1 cellular context compared by ENCODE assay signal in the genomic region with DNA sequence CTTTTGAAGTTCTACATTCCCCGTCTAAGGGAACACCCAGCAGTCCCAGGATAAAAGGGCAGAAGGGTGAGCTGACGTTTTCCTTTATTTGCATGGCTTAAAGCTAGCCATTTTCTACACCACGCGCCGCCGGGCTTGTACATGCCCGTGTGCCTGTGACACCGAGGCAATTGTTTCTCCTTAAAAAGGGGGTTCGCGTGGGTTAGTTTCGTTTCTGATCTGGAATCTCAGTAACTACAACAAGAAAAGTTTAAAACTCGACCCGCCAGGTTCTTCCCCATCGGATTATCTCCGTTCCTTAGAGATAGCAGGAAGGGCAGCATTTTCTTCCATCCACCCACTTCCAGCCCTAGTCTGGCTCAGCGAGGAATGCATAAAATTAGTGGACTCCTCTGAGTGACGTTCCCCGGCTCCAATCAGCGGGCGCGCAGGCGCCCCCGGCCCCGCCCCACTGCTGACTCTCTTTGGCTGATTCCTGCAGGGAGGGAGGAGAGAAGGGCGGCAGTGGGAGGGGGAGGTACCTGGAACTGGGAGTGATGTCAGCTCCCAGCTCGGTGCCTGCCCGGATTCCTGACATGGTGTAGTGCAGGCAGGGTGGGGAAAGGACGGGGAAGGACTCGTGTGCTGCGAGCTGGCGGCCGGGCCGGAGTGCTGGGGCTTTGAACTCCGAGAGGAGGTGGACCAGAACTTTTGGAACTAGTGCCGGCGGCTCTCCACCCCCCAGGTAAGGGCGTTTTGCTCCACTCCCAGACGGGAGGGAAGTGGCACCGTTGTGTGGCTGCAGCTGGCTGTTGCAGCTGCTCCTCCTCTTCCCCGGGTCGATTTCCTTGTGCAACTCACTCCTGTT.
A peak's percentile ranks its signal among the peaks of the same experiment; 100 is the strongest.
TF ChIP-seq lines count a peak whose summit lies in the region.

A gene (plus strand): TSS at position 565 of the 847 bp plus-strand sequence. CDS start 109,191 bp downstream, outside the sequence.

TF ChIP-seq in GM12878, 131 proteins besides CTCF, POLR2A, EP300 and RAD21 (continued from another document and continues in another):
- TF ChIP-seq, protein P1, sequence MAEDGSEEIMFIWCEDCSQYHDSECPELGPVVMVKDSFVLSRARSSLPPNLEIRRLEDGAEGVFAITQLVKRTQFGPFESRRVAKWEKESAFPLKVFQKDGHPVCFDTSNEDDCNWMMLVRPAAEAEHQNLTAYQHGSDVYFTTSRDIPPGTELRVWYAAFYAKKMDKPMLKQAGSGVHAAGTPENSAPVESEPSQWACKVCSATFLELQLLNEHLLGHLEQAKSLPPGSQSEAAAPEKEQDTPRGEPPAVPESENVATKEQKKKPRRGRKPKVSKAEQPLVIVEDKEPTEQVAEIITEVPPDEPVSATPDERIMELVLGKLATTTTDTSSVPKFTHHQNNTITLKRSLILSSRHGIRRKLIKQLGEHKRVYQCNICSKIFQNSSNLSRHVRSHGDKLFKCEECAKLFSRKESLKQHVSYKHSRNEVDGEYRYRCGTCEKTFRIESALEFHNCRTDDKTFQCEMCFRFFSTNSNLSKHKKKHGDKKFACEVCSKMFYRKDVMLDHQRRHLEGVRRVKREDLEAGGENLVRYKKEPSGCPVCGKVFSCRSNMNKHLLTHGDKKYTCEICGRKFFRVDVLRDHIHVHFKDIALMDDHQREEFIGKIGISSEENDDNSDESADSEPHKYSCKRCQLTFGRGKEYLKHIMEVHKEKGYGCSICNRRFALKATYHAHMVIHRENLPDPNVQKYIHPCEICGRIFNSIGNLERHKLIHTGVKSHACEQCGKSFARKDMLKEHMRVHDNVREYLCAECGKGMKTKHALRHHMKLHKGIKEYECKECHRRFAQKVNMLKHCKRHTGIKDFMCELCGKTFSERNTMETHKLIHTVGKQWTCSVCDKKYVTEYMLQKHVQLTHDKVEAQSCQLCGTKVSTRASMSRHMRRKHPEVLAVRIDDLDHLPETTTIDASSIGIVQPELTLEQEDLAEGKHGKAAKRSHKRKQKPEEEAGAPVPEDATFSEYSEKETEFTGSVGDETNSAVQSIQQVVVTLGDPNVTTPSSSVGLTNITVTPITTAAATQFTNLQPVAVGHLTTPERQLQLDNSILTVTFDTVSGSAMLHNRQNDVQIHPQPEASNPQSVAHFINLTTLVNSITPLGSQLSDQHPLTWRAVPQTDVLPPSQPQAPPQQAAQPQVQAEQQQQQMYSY (CRISPR knock-in tag; IDR thresholded peaks at IDR 0.05), result no peak
- TF ChIP-seq ZSCAN29 (IDR thresholded peaks at IDR 0.05) (no peak), DPF2 (IDR thresholded peaks at IDR 0.05) (peak; percentile 94), BMI1 (IDR thresholded peaks at IDR 0.05; ENCODE audit: borderline replicate concordance) (no peak), ZNF24 (IDR thresholded peaks at IDR 0.05) (no peak), MXI1 (IDR thresholded peaks at IDR 0.05; ENCODE audit: low read depth, low read length) (peak; percentile 62; the same call in 1 of the 2 replicates), STAT3 (IDR thresholded peaks at IDR 0.05; ENCODE audit: low read depth, low read length) (no peak), MEF2A (IDR thresholded peaks at IDR 0.05; ENCODE audit: insufficient read depth, low read depth, low read length) (0 out of 2 replicates have a peak, but pooled peaks have one; percentile 23), SMC3 (IDR thresholded peaks at IDR 0.05; ENCODE audit: borderline replicate concordance, low read length) (peak; percentile 17; the same call in 1 of the 2 replicates), SMAD5 (IDR thresholded peaks at IDR 0.05; ENCODE audit: low read depth) (no peak), SIX5 (IDR thresholded peaks at IDR 0.05; ENCODE audit: low read depth, low read length, severe bottlenecking) (no peak), CHD4 (IDR thresholded peaks at IDR 0.05) (no peak), STAT1 (conservative IDR thresholded peaks at IDR 0.05) (no peak), GATAD2B (conservative IDR thresholded peaks at IDR 0.05; ENCODE audit: low read depth) (peak; percentile 67; the same call in 1 of the 2 replicates), EZH2 (IDR thresholded peaks at IDR 0.05; ENCODE audit: borderline replicate concordance, control insufficient read depth, low read depth, low read length) (no peak), HDGF (IDR thresholded peaks at IDR 0.05) (no peak), BRCA1 (IDR thresholded peaks at IDR 0.05; ENCODE audit: low read depth, low read length) (no peak), RUNX3 (IDR thresholded peaks at IDR 0.05; ENCODE audit: low read length) (no peak), SREBF2 (IDR thresholded peaks at IDR 0.05; ENCODE audit: low read length) (no peak), CREB1 (IDR thresholded peaks at IDR 0.05; ENCODE audit: low read depth) (peak; percentile 69), TCF7 (IDR thresholded peaks at IDR 0.05; ENCODE audit: borderline replicate concordance) (no peak), NFXL1 (IDR thresholded peaks at IDR 0.05; ENCODE audit: borderline replicate concordance) (no peak), HCFC1 (IDR thresholded peaks at IDR 0.05; ENCODE audit: low read length) (no peak), YBX1 (IDR thresholded peaks at IDR 0.05) (no peak), MYC (IDR thresholded peaks at IDR 0.05; ENCODE audit: insufficient read depth, insufficient read length, insufficient replicate concordance, low read length, severe bottlenecking) (no peak), CHD2 (IDR thresholded peaks at IDR 0.05; ENCODE audit: borderline replicate concordance, low read depth, low read length) (peak; percentile 67; the same call in 1 of the 2 replicates), ASH2L (IDR thresholded peaks at IDR 0.05; ENCODE audit: borderline replicate concordance, low read depth) (peak; percentile 90; the same call in 1 of the 2 replicates)
- TF ChIP-seq, protein P2, sequence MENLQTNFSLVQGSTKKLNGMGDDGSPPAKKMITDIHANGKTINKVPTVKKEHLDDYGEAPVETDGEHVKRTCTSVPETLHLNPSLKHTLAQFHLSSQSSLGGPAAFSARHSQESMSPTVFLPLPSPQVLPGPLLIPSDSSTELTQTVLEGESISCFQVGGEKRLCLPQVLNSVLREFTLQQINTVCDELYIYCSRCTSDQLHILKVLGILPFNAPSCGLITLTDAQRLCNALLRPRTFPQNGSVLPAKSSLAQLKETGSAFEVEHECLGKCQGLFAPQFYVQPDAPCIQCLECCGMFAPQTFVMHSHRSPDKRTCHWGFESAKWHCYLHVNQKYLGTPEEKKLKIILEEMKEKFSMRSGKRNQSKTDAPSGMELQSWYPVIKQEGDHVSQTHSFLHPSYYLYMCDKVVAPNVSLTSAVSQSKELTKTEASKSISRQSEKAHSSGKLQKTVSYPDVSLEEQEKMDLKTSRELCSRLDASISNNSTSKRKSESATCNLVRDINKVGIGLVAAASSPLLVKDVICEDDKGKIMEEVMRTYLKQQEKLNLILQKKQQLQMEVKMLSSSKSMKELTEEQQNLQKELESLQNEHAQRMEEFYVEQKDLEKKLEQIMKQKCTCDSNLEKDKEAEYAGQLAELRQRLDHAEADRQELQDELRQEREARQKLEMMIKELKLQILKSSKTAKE (IDR thresholded peaks at IDR 0.05; ENCODE audit: low read depth, poor library complexity, severe bottlenecking), result peak; percentile 18
- TF ChIP-seq, protein P3, sequence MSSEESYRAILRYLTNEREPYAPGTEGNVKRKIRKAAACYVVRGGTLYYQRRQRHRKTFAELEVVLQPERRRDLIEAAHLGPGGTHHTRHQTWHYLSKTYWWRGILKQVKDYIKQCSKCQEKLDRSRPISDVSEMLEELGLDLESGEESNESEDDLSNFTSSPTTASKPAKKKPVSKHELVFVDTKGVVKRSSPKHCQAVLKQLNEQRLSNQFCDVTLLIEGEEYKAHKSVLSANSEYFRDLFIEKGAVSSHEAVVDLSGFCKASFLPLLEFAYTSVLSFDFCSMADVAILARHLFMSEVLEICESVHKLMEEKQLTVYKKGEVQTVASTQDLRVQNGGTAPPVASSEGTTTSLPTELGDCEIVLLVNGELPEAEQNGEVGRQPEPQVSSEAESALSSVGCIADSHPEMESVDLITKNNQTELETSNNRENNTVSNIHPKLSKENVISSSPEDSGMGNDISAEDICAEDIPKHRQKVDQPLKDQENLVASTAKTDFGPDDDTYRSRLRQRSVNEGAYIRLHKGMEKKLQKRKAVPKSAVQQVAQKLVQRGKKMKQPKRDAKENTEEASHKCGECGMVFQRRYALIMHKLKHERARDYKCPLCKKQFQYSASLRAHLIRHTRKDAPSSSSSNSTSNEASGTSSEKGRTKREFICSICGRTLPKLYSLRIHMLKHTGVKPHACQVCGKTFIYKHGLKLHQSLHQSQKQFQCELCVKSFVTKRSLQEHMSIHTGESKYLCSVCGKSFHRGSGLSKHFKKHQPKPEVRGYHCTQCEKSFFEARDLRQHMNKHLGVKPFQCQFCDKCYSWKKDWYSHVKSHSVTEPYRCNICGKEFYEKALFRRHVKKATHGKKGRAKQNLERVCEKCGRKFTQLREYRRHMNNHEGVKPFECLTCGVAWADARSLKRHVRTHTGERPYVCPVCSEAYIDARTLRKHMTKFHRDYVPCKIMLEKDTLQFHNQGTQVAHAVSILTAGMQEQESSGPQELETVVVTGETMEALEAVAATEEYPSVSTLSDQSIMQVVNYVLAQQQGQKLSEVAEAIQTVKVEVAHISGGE (CRISPR knock-in tag; IDR thresholded peaks at IDR 0.05), result no peak
- TF ChIP-seq, protein P4, sequence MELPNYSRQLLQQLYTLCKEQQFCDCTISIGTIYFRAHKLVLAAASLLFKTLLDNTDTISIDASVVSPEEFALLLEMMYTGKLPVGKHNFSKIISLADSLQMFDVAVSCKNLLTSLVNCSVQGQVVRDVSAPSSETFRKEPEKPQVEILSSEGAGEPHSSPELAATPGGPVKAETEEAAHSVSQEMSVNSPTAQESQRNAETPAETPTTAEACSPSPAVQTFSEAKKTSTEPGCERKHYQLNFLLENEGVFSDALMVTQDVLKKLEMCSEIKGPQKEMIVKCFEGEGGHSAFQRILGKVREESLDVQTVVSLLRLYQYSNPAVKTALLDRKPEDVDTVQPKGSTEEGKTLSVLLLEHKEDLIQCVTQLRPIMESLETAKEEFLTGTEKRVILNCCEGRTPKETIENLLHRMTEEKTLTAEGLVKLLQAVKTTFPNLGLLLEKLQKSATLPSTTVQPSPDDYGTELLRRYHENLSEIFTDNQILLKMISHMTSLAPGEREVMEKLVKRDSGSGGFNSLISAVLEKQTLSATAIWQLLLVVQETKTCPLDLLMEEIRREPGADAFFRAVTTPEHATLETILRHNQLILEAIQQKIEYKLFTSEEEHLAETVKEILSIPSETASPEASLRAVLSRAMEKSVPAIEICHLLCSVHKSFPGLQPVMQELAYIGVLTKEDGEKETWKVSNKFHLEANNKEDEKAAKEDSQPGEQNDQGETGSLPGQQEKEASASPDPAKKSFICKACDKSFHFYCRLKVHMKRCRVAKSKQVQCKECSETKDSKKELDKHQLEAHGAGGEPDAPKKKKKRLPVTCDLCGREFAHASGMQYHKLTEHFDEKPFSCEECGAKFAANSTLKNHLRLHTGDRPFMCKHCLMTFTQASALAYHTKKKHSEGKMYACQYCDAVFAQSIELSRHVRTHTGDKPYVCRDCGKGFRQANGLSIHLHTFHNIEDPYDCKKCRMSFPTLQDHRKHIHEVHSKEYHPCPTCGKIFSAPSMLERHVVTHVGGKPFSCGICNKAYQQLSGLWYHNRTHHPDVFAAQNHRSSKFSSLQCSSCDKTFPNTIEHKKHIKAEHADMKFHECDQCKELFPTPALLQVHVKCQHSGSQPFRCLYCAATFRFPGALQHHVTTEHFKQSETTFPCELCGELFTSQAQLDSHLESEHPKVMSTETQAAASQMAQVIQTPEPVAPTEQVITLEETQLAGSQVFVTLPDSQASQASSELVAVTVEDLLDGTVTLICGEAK (IDR thresholded peaks at IDR 0.05; ENCODE audit: borderline replicate concordance), result no peak
- TF ChIP-seq, protein P5, sequence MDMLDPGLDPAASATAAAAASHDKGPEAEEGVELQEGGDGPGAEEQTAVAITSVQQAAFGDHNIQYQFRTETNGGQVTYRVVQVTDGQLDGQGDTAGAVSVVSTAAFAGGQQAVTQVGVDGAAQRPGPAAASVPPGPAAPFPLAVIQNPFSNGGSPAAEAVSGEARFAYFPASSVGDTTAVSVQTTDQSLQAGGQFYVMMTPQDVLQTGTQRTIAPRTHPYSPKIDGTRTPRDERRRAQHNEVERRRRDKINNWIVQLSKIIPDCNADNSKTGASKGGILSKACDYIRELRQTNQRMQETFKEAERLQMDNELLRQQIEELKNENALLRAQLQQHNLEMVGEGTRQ (IDR thresholded peaks at IDR 0.05; ENCODE audit: borderline replicate concordance, low read depth, low read length), result no peak
- TF ChIP-seq, protein P6, sequence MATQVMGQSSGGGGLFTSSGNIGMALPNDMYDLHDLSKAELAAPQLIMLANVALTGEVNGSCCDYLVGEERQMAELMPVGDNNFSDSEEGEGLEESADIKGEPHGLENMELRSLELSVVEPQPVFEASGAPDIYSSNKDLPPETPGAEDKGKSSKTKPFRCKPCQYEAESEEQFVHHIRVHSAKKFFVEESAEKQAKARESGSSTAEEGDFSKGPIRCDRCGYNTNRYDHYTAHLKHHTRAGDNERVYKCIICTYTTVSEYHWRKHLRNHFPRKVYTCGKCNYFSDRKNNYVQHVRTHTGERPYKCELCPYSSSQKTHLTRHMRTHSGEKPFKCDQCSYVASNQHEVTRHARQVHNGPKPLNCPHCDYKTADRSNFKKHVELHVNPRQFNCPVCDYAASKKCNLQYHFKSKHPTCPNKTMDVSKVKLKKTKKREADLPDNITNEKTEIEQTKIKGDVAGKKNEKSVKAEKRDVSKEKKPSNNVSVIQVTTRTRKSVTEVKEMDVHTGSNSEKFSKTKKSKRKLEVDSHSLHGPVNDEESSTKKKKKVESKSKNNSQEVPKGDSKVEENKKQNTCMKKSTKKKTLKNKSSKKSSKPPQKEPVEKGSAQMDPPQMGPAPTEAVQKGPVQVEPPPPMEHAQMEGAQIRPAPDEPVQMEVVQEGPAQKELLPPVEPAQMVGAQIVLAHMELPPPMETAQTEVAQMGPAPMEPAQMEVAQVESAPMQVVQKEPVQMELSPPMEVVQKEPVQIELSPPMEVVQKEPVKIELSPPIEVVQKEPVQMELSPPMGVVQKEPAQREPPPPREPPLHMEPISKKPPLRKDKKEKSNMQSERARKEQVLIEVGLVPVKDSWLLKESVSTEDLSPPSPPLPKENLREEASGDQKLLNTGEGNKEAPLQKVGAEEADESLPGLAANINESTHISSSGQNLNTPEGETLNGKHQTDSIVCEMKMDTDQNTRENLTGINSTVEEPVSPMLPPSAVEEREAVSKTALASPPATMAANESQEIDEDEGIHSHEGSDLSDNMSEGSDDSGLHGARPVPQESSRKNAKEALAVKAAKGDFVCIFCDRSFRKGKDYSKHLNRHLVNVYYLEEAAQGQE (IDR thresholded peaks at IDR 0.05; ENCODE audit: low read depth, low read length), result no peak
- TF ChIP-seq, protein P7, sequence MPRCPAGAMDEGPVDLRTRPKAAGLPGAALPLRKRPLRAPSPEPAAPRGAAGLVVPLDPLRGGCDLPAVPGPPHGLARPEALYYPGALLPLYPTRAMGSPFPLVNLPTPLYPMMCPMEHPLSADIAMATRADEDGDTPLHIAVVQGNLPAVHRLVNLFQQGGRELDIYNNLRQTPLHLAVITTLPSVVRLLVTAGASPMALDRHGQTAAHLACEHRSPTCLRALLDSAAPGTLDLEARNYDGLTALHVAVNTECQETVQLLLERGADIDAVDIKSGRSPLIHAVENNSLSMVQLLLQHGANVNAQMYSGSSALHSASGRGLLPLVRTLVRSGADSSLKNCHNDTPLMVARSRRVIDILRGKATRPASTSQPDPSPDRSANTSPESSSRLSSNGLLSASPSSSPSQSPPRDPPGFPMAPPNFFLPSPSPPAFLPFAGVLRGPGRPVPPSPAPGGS (IDR thresholded peaks at IDR 0.05; ENCODE audit: borderline replicate concordance, insufficient read depth, low read depth, low read length, poor library complexity, severe bottlenecking), result peak; percentile 12
